In the genomic region with DNA sequence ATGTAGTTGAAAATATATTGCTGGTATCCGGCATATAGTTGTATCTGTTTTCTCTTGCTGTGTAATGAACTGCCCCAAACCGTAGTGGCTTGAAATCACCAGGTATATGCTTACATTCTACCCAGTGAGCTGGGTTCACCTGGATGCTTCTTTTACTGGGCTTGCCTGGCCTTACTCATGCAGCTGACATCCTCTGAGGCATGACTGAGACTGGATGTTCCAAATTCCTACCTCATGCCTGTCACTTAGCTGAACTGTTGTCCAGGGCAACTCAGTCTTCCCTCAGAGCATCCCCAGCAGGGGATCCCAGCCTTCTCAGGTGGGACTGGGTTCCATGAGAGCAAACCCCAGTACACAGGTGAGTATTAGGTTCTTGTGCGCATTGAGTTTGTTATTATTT, we compare ENCODE assay signal across 20 cellular contexts.
"Had no signal": no experiment of that assay in that cellular context is flagged by ENCODE, and none has a peak within 500 bp of the region (broad histone marks: within the 10 kb centered on the region; RNA-seq: fewer than 3 reads in every experiment).

No MANE protein-coding gene starts in this region.

- DNase-seq: effector memory CD4-positive, alpha-beta T cell; erythroblast; heart left ventricle; hippocampal formation; left cardiac atrium; left ventricle myocardium inferior; lower lobe of right lung; mesenchymal stem cell; naive thymus-derived CD4-positive, alpha-beta T cell; psoas muscle; stimulated activated CD4-positive, alpha-beta T cell treated with anti-CD3 and anti-CD28 coated beads, Interleukin-2, amount 100 ng/mL, for 24 hours; stimulated activated CD4-positive, alpha-beta T cell treated with anti-CD3 and anti-CD28 coated beads, Interleukin-4, amount 100 ng/mL, for 4 hours; stimulated activated naive B cell treated with anti-CD40 and anti-IgM and Interleukin-4, amounts not matched to agents 10 μg/mL and 1 μg/mL and 100 μg/mL, for 72 hours; stimulated activated naive CD8-positive, alpha-beta T cell treated with anti-CD3 and anti-CD28 coated beads, Interleukin-15, amount 100 ng/mL, for 72 hours; testis had no signal

- H3K27me3 Mint-ChIP-seq: naive thymus-derived CD4-positive, alpha-beta T cell; stimulated activated naive B cell treated with anti-CD40 and anti-IgM and Interleukin-4, amounts not matched to agents 10 μg/mL and 1 μg/mL and 100 μg/mL, for 72 hours; stimulated activated naive CD8-positive, alpha-beta T cell treated with anti-CD3 and anti-CD28 coated beads, Interleukin-15, amount 100 ng/mL, for 72 hours had no signal

- H3K4me3 ChIP-seq: heart left ventricle, left ventricle myocardium inferior, lower lobe of right lung, psoas muscle, skin epidermis, testis, tibial nerve had no signal

- FAIRE-seq: frontal cortex had no signal

- H3K27ac ChIP-seq: heart left ventricle, left ventricle myocardium inferior, lower lobe of right lung, neutrophil, psoas muscle, skin epidermis, testis, tibial nerve had no signal

- H3K9me3 ChIP-seq: heart left ventricle, left ventricle myocardium inferior, lower lobe of right lung, neutrophil, psoas muscle, testis, tibial nerve had no signal

- ATAC-seq: heart left ventricle; left cardiac atrium; lower lobe of right lung; naive thymus-derived CD4-positive, alpha-beta T cell; psoas muscle; sciatic nerve; stimulated activated naive B cell treated with anti-CD40 and anti-IgM and Interleukin-4, amounts not matched to agents 10 μg/mL and 1 μg/mL and 100 μg/mL, for 72 hours; stimulated activated naive CD8-positive, alpha-beta T cell treated with anti-CD3 and anti-CD28 coated beads, Interleukin-15, amount 100 ng/mL, for 72 hours had no signal

- H3K9me3 Mint-ChIP-seq: naive thymus-derived CD4-positive, alpha-beta T cell; stimulated activated naive B cell treated with anti-CD40 and anti-IgM and Interleukin-4, amounts not matched to agents 10 μg/mL and 1 μg/mL and 100 μg/mL, for 72 hours; stimulated activated naive CD8-positive, alpha-beta T cell treated with anti-CD3 and anti-CD28 coated beads, Interleukin-15, amount 100 ng/mL, for 72 hours had no signal

- H3K4me3 Mint-ChIP-seq: naive thymus-derived CD4-positive, alpha-beta T cell; stimulated activated naive B cell treated with anti-CD40 and anti-IgM and Interleukin-4, amounts not matched to agents 10 μg/mL and 1 μg/mL and 100 μg/mL, for 72 hours; stimulated activated naive CD8-positive, alpha-beta T cell treated with anti-CD3 and anti-CD28 coated beads, Interleukin-15, amount 100 ng/mL, for 72 hours had no signal

- H3K27ac Mint-ChIP-seq: naive thymus-derived CD4-positive, alpha-beta T cell; stimulated activated naive B cell treated with anti-CD40 and anti-IgM and Interleukin-4, amounts not matched to agents 10 μg/mL and 1 μg/mL and 100 μg/mL, for 72 hours; stimulated activated naive CD8-positive, alpha-beta T cell treated with anti-CD3 and anti-CD28 coated beads, Interleukin-15, amount 100 ng/mL, for 72 hours had no signal

- H3K27me3 ChIP-seq: heart left ventricle, neutrophil, testis, tibial nerve had no signal

- H3K36me3 ChIP-seq: neutrophil had no signal

- H3K4me1 ChIP-seq: heart left ventricle, left ventricle myocardium inferior, lower lobe of right lung, psoas muscle, testis, tibial nerve had no signal
